ENCODE assay signal across 17 cellular contexts in genomic region chr3:44117736-44118135, GRCh38.
DNase-seq lines count a peak whose midpoint lies in the region; ATAC-seq and TF ChIP-seq lines count a peak whose summit lies in the region.
"Had no signal": no experiment of that assay in that cellular context is flagged by ENCODE, and none has a peak within 500 bp of the region (broad histone marks: within the 10 kb centered on the region; RNA-seq: fewer than 3 reads in every experiment).

No MANE protein-coding gene starts in this region.

- H3K36me3 Mint-ChIP-seq in endodermal cell (ENCODE audit: low read depth) (no peaks in the 10 kb centered on the region), progenitor cell of endocrine pancreas (ENCODE audit: insufficient read depth) (no peaks in the 10 kb centered on the region)
- H3K36me3 Mint-ChIP-seq: CD14-positive monocyte; CD8-positive, alpha-beta T cell had no signal

- peaks cover 3% of the 10 kb centered on the region for H3K4me1 ChIP-seq in endodermal cell (ENCODE audit: control insufficient read depth, insufficient read depth, low read length)
- no peaks in the 10 kb centered on the region for H3K4me1 ChIP-seq in tibial artery
- H3K4me1 ChIP-seq: HAP-1 had no signal

- intact Hi-C loops in tibial artery (cut with DNase I; ENCODE audit: low total_unique reads) (no loop called here), left cardiac atrium (cut with DNase I) (no loop called here)

- H3K4me1 Mint-ChIP-seq in endodermal cell, result peaks cover 6% of the 10 kb centered on the region
- peaks cover 5% of the 10 kb centered on the region for H3K4me1 Mint-ChIP-seq in progenitor cell of endocrine pancreas (ENCODE audit: low read depth)
- H3K4me1 Mint-ChIP-seq: CD14-positive monocyte had no signal

- H3K36me3 ChIP-seq in endodermal cell (ENCODE audit: control insufficient read depth, insufficient read depth, low read length) (no peaks in the 10 kb centered on the region), tibial artery (no peaks in the 10 kb centered on the region)
- H3K36me3 ChIP-seq: HAP-1 had no signal

- H3K27me3 Mint-ChIP-seq in endodermal cell (ENCODE audit: insufficient read depth) (no peaks in the 10 kb centered on the region), progenitor cell of endocrine pancreas (peaks cover 43% of the 10 kb centered on the region)

- H3K9ac ChIP-seq in endodermal cell (ENCODE audit: extremely low read depth, low read length, poor library complexity, severe bottlenecking), result peak overlapping the region; percentile 23

- H3K27ac Mint-ChIP-seq in endodermal cell, result peak overlapping the region; percentile 65
- H3K27ac Mint-ChIP-seq in progenitor cell of endocrine pancreas, result peak overlapping the region; percentile 53
- H3K27ac Mint-ChIP-seq: CD14-positive monocyte; CD8-positive, alpha-beta T cell had no signal

- ATAC-seq in left cardiac atrium, result no peak
- ATAC-seq: CD8-positive, alpha-beta T cell had no signal

- TF ChIP-seq CTCF in endodermal cell (conservative IDR thresholded peaks at IDR 0.05) (no peak), progenitor cell of endocrine pancreas (IDR thresholded peaks at IDR 0.05; ENCODE audit: unreplicated experiment) (no peak), tibial artery (IDR thresholded peaks at IDR 0.05) (no peak)

- no peak overlapping the region for H3K27ac ChIP-seq in endodermal cell (ENCODE audit: low read depth, low read length)
- no peak overlapping the region for H3K27ac ChIP-seq in tibial artery
- H3K27ac ChIP-seq: 22Rv1, HL-60 had no signal

- H3K9me3 ChIP-seq in endodermal cell (ENCODE audit: control insufficient read depth, low read length), result no peaks in the 10 kb centered on the region
- no peaks in the 10 kb centered on the region for H3K9me3 ChIP-seq in tibial artery
- H3K9me3 ChIP-seq: HAP-1 had no signal

- no peaks in the 10 kb centered on the region for H3K9me3 Mint-ChIP-seq in endodermal cell
- H3K9me3 Mint-ChIP-seq in progenitor cell of endocrine pancreas (ENCODE audit: low read depth), result no peaks in the 10 kb centered on the region
- H3K9me3 Mint-ChIP-seq: CD8-positive, alpha-beta T cell had no signal

- 86 to 100% methylated on average over 3 to 5 of the region's 5 CpGs for WGBS in endodermal cell (ENCODE audit: insufficient coverage in 1 of 2, insufficient read length in 1 of 2), 2 experiments

- H3K27me3 ChIP-seq in endodermal cell (ENCODE audit: control insufficient read depth, insufficient read depth, low read length, poor library complexity, severe bottlenecking) (no peaks in the 10 kb centered on the region), tibial artery (peaks cover 0 to 10% of the 10 kb centered on the region in 2 donors)

- H3K4me3 ChIP-seq in endodermal cell (ENCODE audit: low read length) (no peak overlapping the region), tibial artery (no peak overlapping the region)
- H3K4me3 ChIP-seq: HAP-1 had no signal

- H3K4me3 Mint-ChIP-seq in endodermal cell (no peak overlapping the region), progenitor cell of endocrine pancreas (ENCODE audit: low read depth) (no peak overlapping the region)
- H3K4me3 Mint-ChIP-seq: CD14-positive monocyte; CD8-positive, alpha-beta T cell had no signal

- DNase-seq in NCI-H82 (lab: John Stamatoyannopoulos, UW) (peak; percentile 44), NCI-H82 treated with DMSO at 0.1 percent for 48 hours (lab: John Stamatoyannopoulos, UW; ENCODE audit: unreplicated experiment) (no peak), endodermal cell (peak; percentile 54), progenitor cell of endocrine pancreas (ENCODE audit: low spot score, unreplicated experiment) (no peak), tibial artery (no peak), left cardiac atrium (no peak), SKM-1 (lab: John Stamatoyannopoulos, UW; ENCODE audit: unreplicated experiment) (no peak), NCI-H1105 treated with DMSO at 0.1 percent for 48 hours (lab: John Stamatoyannopoulos, UW) (no peak)
- DNase-seq: CD8-positive, alpha-beta T cell; COR-L47; DND-41; GDM1; GOT3 had no signal

Comparison
In these comparisons a context has a peak if more than half of its experiments do, and no peak if none do; other contexts are left out.
1. DNase-seq: peak in NCI-H82 (single experiment) and endodermal cell (single experiment); none in NCI-H82 treated with DMSO at 0.1 percent for 48 hours (single experiment), progenitor cell of endocrine pancreas (single experiment), tibial artery (0 of 2), left cardiac atrium (single experiment), SKM-1 (single experiment) and NCI-H1105 treated with DMSO at 0.1 percent for 48 hours (single experiment).